31 cellular contexts compared by ENCODE assay signal in genomic region chr4:175139205-175139604, GRCh38.
DNase-seq lines count a peak whose midpoint lies in the region; ATAC-seq and TF ChIP-seq lines count a peak whose summit lies in the region.
"Had no signal": no experiment of that assay in that cellular context is flagged by ENCODE, and none has a peak within 500 bp of the region (broad histone marks: within the 10 kb centered on the region; RNA-seq: fewer than 3 reads in every experiment).

No MANE protein-coding gene starts in this region.

- H2AFZ ChIP-seq in GM23338: no peak overlapping the region
- peak overlapping the region; percentile 38 for H2AFZ ChIP-seq in SU-DHL-6 (ENCODE audit: low read depth, low read length, severe bottlenecking)

- H4K20me1 ChIP-seq in GM23338 (replicated peaks; ENCODE audit: insufficient read depth) (no peaks in the 10 kb centered on the region), SU-DHL-6 (ENCODE audit: low read depth, low read length) (no peaks in the 10 kb centered on the region)
- H4K20me1 ChIP-seq: BLaER1; BLaER1 treated with 17β-estradiol and CSF1 and Interleukin-3, amounts not matched to agents 10 nM and 100 nM had no signal

- H3K4me3 Mint-ChIP-seq in GM23338: no peak overlapping the region
- H3K4me3 Mint-ChIP-seq: B cell; CD14-positive monocyte; CD4-positive, alpha-beta memory T cell; CD4-positive, alpha-beta T cell; CD4-positive, CD25-positive, alpha-beta regulatory T cell; CD8-positive, alpha-beta memory T cell; CD8-positive, alpha-beta T cell had no signal

- no peaks in the 10 kb centered on the region for H3F3A ChIP-seq in GM23338 (replicated peaks; ENCODE audit: low read depth)
- peaks cover 10% of the 10 kb centered on the region; the same call in 1 of the 2 replicates for H3F3A ChIP-seq in SU-DHL-6 (ENCODE audit: insufficient read depth)

- H3K36me3 ChIP-seq in GM23338 (ENCODE audit: insufficient read depth): no peaks in the 10 kb centered on the region
- 0 out of 2 replicates have a peak, but pooled peaks cover 7% of the 10 kb centered on the region for H3K36me3 ChIP-seq in SU-DHL-6 (ENCODE audit: low read length)
- H3K36me3 ChIP-seq: BE2C; BLaER1; BLaER1 treated with 17β-estradiol and CSF1 and Interleukin-3, amounts not matched to agents 10 nM and 100 nM had no signal

- DNase-seq in GM23338 (ENCODE audit: low spot score): peak; percentile 1
- DNase-seq: 8988T; ACHN; AML-193; BE2C; C1 segment of cervical spinal cord; Caco-2; Calu3; CD4-positive, alpha-beta memory T cell; CD4-positive, alpha-beta T cell; CD4-positive, CD25-positive, alpha-beta regulatory T cell; CD8-positive, alpha-beta memory T cell; CD8-positive, alpha-beta T cell; COR-L47; DMS 273 treated with DMSO at 0.1 percent for 48 hours; DMS153; DMS53; DMS79; DMS79 treated with DMSO at 0.1 percent for 48 hours; DND-41; EL had no signal

- no peaks in the 10 kb centered on the region for H3K27me3 ChIP-seq in GM23338 (ENCODE audit: insufficient read depth)
- H3K27me3 ChIP-seq in SU-DHL-6 (ENCODE audit: low read length): no peaks in the 10 kb centered on the region
- H3K27me3 ChIP-seq: BE2C; BLaER1; BLaER1 treated with 17β-estradiol and CSF1 and Interleukin-3, amounts not matched to agents 10 nM and 100 nM had no signal

- H3K4me1 Mint-ChIP-seq in GM23338: no peaks in the 10 kb centered on the region
- H3K4me1 Mint-ChIP-seq: B cell; CD14-positive monocyte; CD4-positive, alpha-beta memory T cell; CD4-positive, CD25-positive, alpha-beta regulatory T cell; CD8-positive, alpha-beta memory T cell had no signal

- no peaks in the 10 kb centered on the region for H3K4me1 ChIP-seq in GM23338 (ENCODE audit: insufficient read depth)
- H3K4me1 ChIP-seq: A549; BE2C; BLaER1; BLaER1 treated with 17β-estradiol and CSF1 and Interleukin-3, amounts not matched to agents 10 nM and 100 nM; Caco-2 had no signal

- no peaks in the 10 kb centered on the region for H3K27me3 Mint-ChIP-seq in GM23338 (ENCODE audit: insufficient read depth, low read depth, poor library complexity)
- H3K27me3 Mint-ChIP-seq: B cell; CD4-positive, alpha-beta memory T cell; CD4-positive, alpha-beta T cell; CD4-positive, CD25-positive, alpha-beta regulatory T cell; CD8-positive, alpha-beta memory T cell had no signal

- no peaks in the 10 kb centered on the region for H3K9me2 ChIP-seq in GM23338 (ENCODE audit: insufficient read depth)
- H3K9me2 ChIP-seq in SU-DHL-6 (replicated peaks; ENCODE audit: insufficient read depth, low read length): no peaks in the 10 kb centered on the region

- TF ChIP-seq CTCF in GM23338 (conservative IDR thresholded peaks at IDR 0.05; ENCODE audit: low read depth in 2 of 2) (no peak), SU-DHL-6 (IDR thresholded peaks at IDR 0.05; ENCODE audit: insufficient read depth, low read length, poor library complexity, severe bottlenecking) (no peak)

- no peaks in the 10 kb centered on the region for H3K36me3 Mint-ChIP-seq in GM23338 (ENCODE audit: low read depth)
- H3K36me3 Mint-ChIP-seq: CD14-positive monocyte; CD4-positive, alpha-beta memory T cell; CD4-positive, CD25-positive, alpha-beta regulatory T cell; CD8-positive, alpha-beta T cell had no signal

- H3K79me2 ChIP-seq in GM23338 (replicated peaks; ENCODE audit: insufficient read depth) (no peaks in the 10 kb centered on the region), SU-DHL-6 (ENCODE audit: insufficient read depth, low read length) (no peaks in the 10 kb centered on the region)

- ATAC-seq in GM23338 (no peak), GM18498 (IDR thresholded peaks at IDR 0.05; ENCODE audit: unreplicated experiment) (no peak), HG03354 (IDR thresholded peaks at IDR 0.05; ENCODE audit: poor library complexity, severe bottlenecking, unreplicated experiment) (no peak)
- ATAC-seq: A549; CD8-positive, alpha-beta T cell had no signal

- H3K9me3 ChIP-seq in SU-DHL-6 (ENCODE audit: insufficient read depth, low read length): no peaks in the 10 kb centered on the region
- H3K9me3 ChIP-seq: A549; BE2C; BLaER1; BLaER1 treated with 17β-estradiol and CSF1 and Interleukin-3, amounts not matched to agents 10 nM and 100 nM; Caco-2 had no signal

- H3K27ac ChIP-seq in GM23338 (ENCODE audit: low read depth): no peak overlapping the region
- H3K27ac ChIP-seq in SU-DHL-6 (ENCODE audit: low read depth, low read length): no peak overlapping the region
- H3K27ac ChIP-seq: 22Rv1; A549; BLaER1; BLaER1 treated with 17β-estradiol and CSF1 and Interleukin-3, amounts not matched to agents 10 nM and 100 nM; C4-2B had no signal

- H3K9ac ChIP-seq in SU-DHL-6 (ENCODE audit: low read length): no peak overlapping the region
- H3K9ac ChIP-seq: BLaER1; BLaER1 treated with 17β-estradiol and CSF1 and Interleukin-3, amounts not matched to agents 10 nM and 100 nM had no signal

- no peak overlapping the region for H3K27ac Mint-ChIP-seq in GM23338
- H3K27ac Mint-ChIP-seq: B cell; CD14-positive monocyte; CD4-positive, alpha-beta memory T cell; CD4-positive, alpha-beta T cell; CD4-positive, CD25-positive, alpha-beta regulatory T cell; CD8-positive, alpha-beta memory T cell; CD8-positive, alpha-beta T cell had no signal

- H3K4me2 ChIP-seq in GM23338 (no peak overlapping the region), SU-DHL-6 (ENCODE audit: low read depth, low read length, poor library complexity, severe bottlenecking) (no peak overlapping the region)
- H3K4me2 ChIP-seq: A549; BLaER1; BLaER1 treated with 17β-estradiol and CSF1 and Interleukin-3, amounts not matched to agents 10 nM and 100 nM had no signal

- no peaks in the 10 kb centered on the region for H3K9me3 Mint-ChIP-seq in GM23338

- no peak overlapping the region for H3K4me3 ChIP-seq in GM23338
- H3K4me3 ChIP-seq in SU-DHL-6 (ENCODE audit: insufficient read depth, low read length, poor library complexity, severe bottlenecking): no peak overlapping the region
- H3K4me3 ChIP-seq: A549; BLaER1; BLaER1 treated with 17β-estradiol and CSF1 and Interleukin-3, amounts not matched to agents 10 nM and 100 nM had no signal

TF ChIP-seq in GM23338, 12 proteins besides CTCF, POLR2A, EP300 and RAD21 (continues in another document):
- TF ChIP-seq NANOG (IDR thresholded peaks at IDR 0.05; ENCODE audit: borderline replicate concordance): no peak
- no peak for TF ChIP-seq JUNB (IDR thresholded peaks at IDR 0.05; ENCODE audit: unreplicated experiment)
- no peak for TF ChIP-seq POLR2AphosphoS5 (IDR thresholded peaks at IDR 0.05; ENCODE audit: low read depth)
- TF ChIP-seq STAT1 (IDR thresholded peaks at IDR 0.05; ENCODE audit: unreplicated experiment): no peak
- no peak for TF ChIP-seq ETS1 (IDR thresholded peaks at IDR 0.05)
- TF ChIP-seq EZH2 (IDR thresholded peaks at IDR 0.05; ENCODE audit: low read depth, unreplicated experiment): no peak
- TF ChIP-seq EZH2phosphoT487 (IDR thresholded peaks at IDR 0.05; ENCODE audit: unreplicated experiment): no peak
- TF ChIP-seq REST (IDR thresholded peaks at IDR 0.05; ENCODE audit: unreplicated experiment): no peak
- no peak for TF ChIP-seq ZNF114 (CRISPR knock-in tag; IDR thresholded peaks at IDR 0.05)
